Comparison of ENCODE assay signal across 8 cellular contexts in the genomic region with DNA sequence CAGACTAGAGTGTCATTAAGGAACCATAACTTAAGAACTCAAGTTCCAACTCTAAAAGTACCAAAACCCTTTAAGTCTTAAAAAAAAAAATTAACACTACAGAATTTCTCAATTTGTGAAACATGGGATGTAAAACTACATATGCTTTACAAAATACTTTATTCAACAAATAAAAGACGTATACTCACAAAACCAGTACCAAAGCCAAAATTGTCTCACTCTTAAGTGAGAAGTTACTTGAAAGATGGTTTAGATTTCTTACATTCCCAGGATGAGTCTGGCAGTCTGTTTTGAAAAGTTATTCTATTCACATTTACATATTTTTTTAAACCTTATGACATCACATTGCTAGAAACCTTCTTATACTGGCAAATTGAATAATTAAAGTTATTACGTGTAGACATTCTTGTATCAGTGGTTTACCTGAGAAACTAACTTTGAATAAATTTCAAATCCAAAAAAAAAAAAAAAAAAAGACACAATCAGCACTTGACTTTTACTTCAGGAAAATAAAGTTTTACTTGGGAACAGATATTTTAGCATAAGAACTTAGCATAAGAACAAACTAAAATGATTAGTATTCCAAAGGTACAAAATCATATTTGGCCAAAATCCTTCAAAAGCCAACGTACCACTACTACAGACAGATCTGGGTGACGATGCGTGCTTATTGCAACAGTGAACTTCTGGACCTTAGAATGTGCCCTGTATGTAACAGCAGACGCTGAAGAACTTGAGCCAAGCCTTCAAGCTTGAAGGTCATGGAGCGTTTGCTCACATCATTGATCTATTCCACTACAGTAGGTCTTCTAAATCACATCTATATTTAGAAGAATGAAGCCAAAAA. TPM values are rescaled to one million over a fixed set of nuclear protein-coding genes. Genes with fewer than 3 reads are reported as not detected.
DNase-seq lines count a peak whose midpoint lies in the region; TF ChIP-seq lines count a peak whose summit lies in the region.

No MANE protein-coding gene starts in this region.

- no TSS peak for BruUV-seq in A673 (replicated peaks; lab: Mats Ljungman, UMichigan)

- no peaks in the 10 kb centered on the region for H3K36me3 ChIP-seq in A673 (ENCODE audit: insufficient read depth, low read length, poor library complexity, severe bottlenecking)
- no peaks in the 10 kb centered on the region for H3K36me3 ChIP-seq in hepatocyte (replicated peaks; ENCODE audit: insufficient read depth, low read depth)
- H3K36me3 ChIP-seq in smooth muscle cell (ENCODE audit: low read depth): no peaks in the 10 kb centered on the region

- no peak overlapping the region for H2AFZ ChIP-seq in H9 (ENCODE audit: low read length)
- no peak overlapping the region for H2AFZ ChIP-seq in hepatocyte
- H2AFZ ChIP-seq in smooth muscle cell (ENCODE audit: low read depth): no peak overlapping the region

- H3K4me2 ChIP-seq in H9 (ENCODE audit: insufficient read depth, insufficient read length, low read length): peak overlapping the region; percentile 85
- H3K4me2 ChIP-seq in hepatocyte: peak overlapping the region; percentile 79
- H3K4me2 ChIP-seq in smooth muscle cell: peak overlapping the region; percentile 94

- no peak overlapping the region for H2BK120ac ChIP-seq in H9 (ENCODE audit: low read depth, low read length, poor library complexity, severe bottlenecking)

- no peak overlapping the region for H3T11ph ChIP-seq in H9 (ENCODE audit: low read length)

- peaks cover 44 to 52% of the 10 kb centered on the region in 2 experiments for H3K4me1 Mint-ChIP-seq in H9
- peaks cover 8% of the 10 kb centered on the region for H3K4me1 Mint-ChIP-seq in activated naive CD8-positive, alpha-beta T cell treated with anti-CD3 and anti-CD28 coated beads for 36 hours

- DNase-seq in A673 (ENCODE audit: low spot score): peak; percentile 22
- DNase-seq in H9: no peak
- DNase-seq in activated naive CD8-positive, alpha-beta T cell treated with anti-CD3 and anti-CD28 coated beads for 36 hours: no peak
- peak; percentile 70 for DNase-seq in hepatocyte (ENCODE audit: low spot score)
- no peak for DNase-seq in smooth muscle cell (lab: John Stamatoyannopoulos, UW; ENCODE audit: unreplicated experiment)
- DNase-seq in D341Med (ENCODE audit: low spot score): no peak
- no peak for DNase-seq in posterior vena cava (ENCODE audit: low spot score)
- no peak for DNase-seq in RPMI8226

- peaks cover 0 to 2% (median 0%) of the 10 kb centered on the region in 3 experiments; a peak in 2 of 7 replicates for H3K36me3 Mint-ChIP-seq in H9 (ENCODE audit: insufficient read depth in 1 of 3, low read depth in 3 of 3)
- no peaks in the 10 kb centered on the region for H3K36me3 Mint-ChIP-seq in activated naive CD8-positive, alpha-beta T cell treated with anti-CD3 and anti-CD28 coated beads for 36 hours

- no peak overlapping the region for H2BK15ac ChIP-seq in H9 (ENCODE audit: low read depth, low read length)

- H3K14ac ChIP-seq in H9 (ENCODE audit: insufficient read depth, low read length): no peak overlapping the region

- POLR2A ChIA-PET in A673 (lab: Charles Lee; ENCODE audit: low non-redundant PET): no interaction called here

- H3K4me1 ChIP-seq in A673 (ENCODE audit: insufficient read depth, low read length, poor library complexity, severe bottlenecking) (peaks cover 11% of the 10 kb centered on the region), H9 (ENCODE audit: insufficient read depth, low read length) (peaks cover 4% of the 10 kb centered on the region; the same call in 1 of the 2 replicates), hepatocyte (ENCODE audit: insufficient read depth) (peaks cover 5% of the 10 kb centered on the region), smooth muscle cell (ENCODE audit: low read depth) (peaks cover 26% of the 10 kb centered on the region)

- H4K91ac ChIP-seq in H9 (ENCODE audit: insufficient read length, low read depth, low read length): no peak overlapping the region

- H2BK12ac ChIP-seq in H9 (ENCODE audit: insufficient read length, low read depth, low read length): no peak overlapping the region

- H3K27me3 Mint-ChIP-seq in H9 (ENCODE audit: low read depth): no peaks in the 10 kb centered on the region; the same call in 1 of the 2 replicates
- H3K27me3 Mint-ChIP-seq in activated naive CD8-positive, alpha-beta T cell treated with anti-CD3 and anti-CD28 coated beads for 36 hours: peaks cover 69% of the 10 kb centered on the region

- H2BK20ac ChIP-seq in H9 (ENCODE audit: low read depth, low read length, poor library complexity, severe bottlenecking): no peak overlapping the region

- no peaks in the 10 kb centered on the region for H3K79me1 ChIP-seq in H9 (ENCODE audit: insufficient read depth, low read depth, low read length, poor library complexity, severe bottlenecking)

- H3F3A ChIP-seq in smooth muscle cell (ENCODE audit: low read depth): no peaks in the 10 kb centered on the region

- H3K79me2 ChIP-seq in H9 (ENCODE audit: insufficient read depth, low read length) (peaks cover 30% of the 10 kb centered on the region; the same call in 1 of the 2 replicates), hepatocyte (peaks cover 68% of the 10 kb centered on the region), smooth muscle cell (ENCODE audit: low read depth) (peaks cover 67% of the 10 kb centered on the region)

- WGBS in H9 (ENCODE audit: extremely low coverage, insufficient read length, low lambda C conversion rate): no CpG with 5 or more reads among the region's 7 CpGs
- 10% methylated on average over 7 of the region's 7 CpGs for WGBS in hepatocyte (ENCODE audit: low lambda C conversion rate, missing lambda C conversion rate)
- 4% methylated on average over 7 of the region's 7 CpGs for WGBS in smooth muscle cell (ENCODE audit: low lambda C conversion rate)

- H4K5ac ChIP-seq in H9 (ENCODE audit: insufficient read length, low read depth, low read length): no peak overlapping the region

- H3K9ac ChIP-seq in H9 (ENCODE audit: extremely low read depth, insufficient read length, low read length) (peak overlapping the region; percentile 70), smooth muscle cell (ENCODE audit: low read depth) (peak overlapping the region; percentile 82)

- H4K20me1 ChIP-seq in H9 (ENCODE audit: control insufficient read depth, insufficient read depth, insufficient read length) (no peaks in the 10 kb centered on the region), hepatocyte (ENCODE audit: insufficient read depth, poor library complexity, severe bottlenecking) (peaks cover 39% of the 10 kb centered on the region), smooth muscle cell (ENCODE audit: low read depth) (peaks cover 63% of the 10 kb centered on the region)

- H3K4ac ChIP-seq in H9 (ENCODE audit: low read depth, low read length): no peak overlapping the region

- H3K27ac ChIP-seq in A673 (ENCODE audit: low read depth, low read length, poor library complexity, severe bottlenecking) (peak overlapping the region; percentile 92), H9 (ENCODE audit: insufficient read length, low read depth, low read length) (no peak overlapping the region), hepatocyte (peak overlapping the region; percentile 47), smooth muscle cell (ENCODE audit: low read depth) (peak overlapping the region; percentile 86)

- TF ChIP-seq CTCF in A673 (conservative IDR thresholded peaks at IDR 0.05; ENCODE audit: low read depth, low read length) (no peak), H9 (conservative IDR thresholded peaks at IDR 0.05) (no peak), hepatocyte (IDR thresholded peaks at IDR 0.05; ENCODE audit: poor library complexity) (no peak), smooth muscle cell (IDR thresholded peaks at IDR 0.05; ENCODE audit: borderline replicate concordance, insufficient read depth, poor library complexity, severe bottlenecking) (no peak)

- no peak overlapping the region for H2AK5ac ChIP-seq in H9 (ENCODE audit: insufficient read length, low read length)

- H3K4me3 ChIP-seq in A673 (ENCODE audit: low read depth, low read length, poor library complexity, severe bottlenecking) (peak overlapping the region; percentile 90), hepatocyte (peak overlapping the region; percentile 80), smooth muscle cell (peak overlapping the region; percentile 99)

- H3K27me3 ChIP-seq in A673 (replicated peaks; ENCODE audit: insufficient read depth, low read depth, low read length, poor library complexity) (peaks cover 12% of the 10 kb centered on the region), H9 (ENCODE audit: insufficient read depth, low read length) (no peaks in the 10 kb centered on the region), hepatocyte (no peaks in the 10 kb centered on the region), smooth muscle cell (ENCODE audit: low read depth) (no peaks in the 10 kb centered on the region)

- H3K9me2 ChIP-seq in hepatocyte (replicated peaks; ENCODE audit: insufficient read depth): no peaks in the 10 kb centered on the region

- no peak overlapping the region for H3K18ac ChIP-seq in H9 (ENCODE audit: insufficient read length, low read depth, low read length)

- no peak overlapping the region for H4K8ac ChIP-seq in H9 (replicated peaks; ENCODE audit: insufficient read length, low read depth, low read length)

- no peak overlapping the region for H3K27ac Mint-ChIP-seq in H9
- H3K27ac Mint-ChIP-seq in activated naive CD8-positive, alpha-beta T cell treated with anti-CD3 and anti-CD28 coated beads for 36 hours: no peak overlapping the region

- peak overlapping the region; percentile 87 to 94 for H3K4me3 Mint-ChIP-seq in H9
- peak overlapping the region; percentile 25 for H3K4me3 Mint-ChIP-seq in activated naive CD8-positive, alpha-beta T cell treated with anti-CD3 and anti-CD28 coated beads for 36 hours

- H3K23ac ChIP-seq in H9 (ENCODE audit: insufficient read length, low read depth, low read length): no peak overlapping the region

- CTCF ChIA-PET in A673 (lab: Charles Lee): no interaction called here

- H3K9me3 ChIP-seq in A673 (ENCODE audit: low read depth, low read length, poor library complexity, severe bottlenecking) (no peaks in the 10 kb centered on the region), H9 (ENCODE audit: control insufficient read depth, low read depth, low read length) (no peaks in the 10 kb centered on the region), hepatocyte (ENCODE audit: low read depth) (no peaks in the 10 kb centered on the region), smooth muscle cell (replicated peaks; ENCODE audit: low read depth) (no peaks in the 10 kb centered on the region)

- peaks cover 12% of the 10 kb centered on the region for H3K23me2 ChIP-seq in H9 (ENCODE audit: insufficient read length, low read depth, low read length, poor library complexity, severe bottlenecking)

- intact Hi-C loops in A673 (cut with micrococcal nuclease; ENCODE audit: unreplicated experiment): loop anchor here (5.0 to 10.0 kb wide), 2 partner anchors 78 to 119 kb away; no protein-coding TSS in a partner anchor
- intact Hi-C loops in posterior vena cava (cut with DNase I): loop anchor here in 1 of 2 donors (10.0 kb wide), 1 partner anchor 81 kb away; no protein-coding TSS in a partner anchor

- H2BK5ac ChIP-seq in H9 (ENCODE audit: insufficient read length, low read length): no peak overlapping the region

- H3K56ac ChIP-seq in H9 (ENCODE audit: insufficient read length, low read depth, low read length): no peak overlapping the region

- 0 out of 5 replicates have a peak, but pooled peaks cover 0 to 2% of the 10 kb centered on the region in 2 experiments for H3K9me3 Mint-ChIP-seq in H9
- no peaks in the 10 kb centered on the region for H3K9me3 Mint-ChIP-seq in activated naive CD8-positive, alpha-beta T cell treated with anti-CD3 and anti-CD28 coated beads for 36 hours

RNA-seq across cellular contexts. Expression of gene CDC42BPA, which starts 2.6 kb away (rescaled TPM):
- total RNA-seq in A673 (2021) (21.0 and 21.7 TPM in 2 replicates), H9 (2021) (30.1 and 30.8 TPM in 2 replicates), hepatocyte (40.9 and 41.9 TPM in 2 replicates), smooth muscle cell (34.9 and 43.3 TPM in 2 replicates), posterior vena cava (10 to 100 TPM; 47.8 to 56.4 TPM)
- 1 to 10 TPM; 2.7 to 3.0 TPM for total RNA-seq in activated naive CD8-positive, alpha-beta T cell treated with anti-CD3 and anti-CD28 coated beads for 36 hours
- polyA plus RNA-seq in hepatocyte (24.5 and 28.7 TPM in 2 replicates), smooth muscle cell (14.8 and 16.5 TPM in 2 replicates)

Comparison
In these comparisons a context has a peak if more than half of its experiments do, and no peak if none do; other contexts are left out.
1. DNase-seq: peak in A673 (single experiment) and hepatocyte (single experiment); none in H9 (single experiment), activated naive CD8-positive, alpha-beta T cell treated with anti-CD3 and anti-CD28 coated beads for 36 hours (single experiment), smooth muscle cell (single experiment), D341Med (single experiment), posterior vena cava (single experiment) and RPMI8226 (single experiment).
2. Peak in every context shown above with its lines, with median percentiles within 50 percentile points of each other: H3K4me3 ChIP-seq and H3K4me2 ChIP-seq.